ENCODE assay signal across 14 cellular contexts in the genomic region with DNA sequence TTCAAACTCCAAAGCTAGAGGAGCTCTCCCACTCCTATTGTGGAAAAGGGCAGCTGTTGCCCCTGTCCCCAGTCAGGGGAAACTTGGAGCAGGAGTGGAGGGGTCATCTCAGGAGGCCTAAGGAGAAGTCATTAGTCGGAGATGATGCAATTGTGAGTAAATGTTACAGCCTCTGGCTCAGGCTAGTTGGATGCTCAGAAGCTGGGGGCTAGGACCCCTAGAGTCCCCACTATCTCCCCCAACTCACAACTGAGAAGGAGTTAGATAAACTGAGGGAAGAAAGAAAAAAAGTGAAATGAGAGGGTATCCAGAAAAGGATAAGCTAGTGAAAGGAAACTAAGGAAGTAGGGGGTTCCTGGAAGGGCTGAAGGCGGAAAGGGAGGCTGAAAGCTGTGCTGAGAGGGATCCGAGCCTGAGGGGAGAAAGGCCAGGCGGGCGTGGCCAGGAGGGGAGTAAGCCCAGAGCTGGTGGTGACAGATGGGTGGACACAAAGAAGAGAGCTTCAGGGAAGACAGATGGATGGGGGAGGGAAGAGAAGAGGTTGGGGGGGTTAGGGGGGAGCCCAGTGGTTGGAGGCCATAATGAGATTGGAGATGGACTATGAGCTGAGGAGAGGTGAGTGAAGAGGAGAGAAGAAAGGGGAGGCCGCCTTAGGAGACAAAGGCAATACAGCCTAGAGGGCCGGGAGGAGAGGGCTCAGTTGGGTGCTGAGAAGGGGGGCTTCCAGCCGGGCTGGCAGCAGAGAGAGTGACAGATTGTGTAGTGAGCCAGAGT. TPM values are rescaled to one million over a fixed set of nuclear protein-coding genes. Genes with fewer than 3 reads are reported as not detected.
A peak's percentile ranks its signal among the peaks of the same experiment; 100 is the strongest.
DNase-seq lines count a peak whose midpoint lies in the region; ATAC-seq and TF ChIP-seq lines count a peak whose summit lies in the region.
"Had no signal": no experiment of that assay in that cellular context is flagged by ENCODE, and none has a peak within 500 bp of the region (broad histone marks: within the 10 kb centered on the region; RNA-seq: fewer than 3 reads in every experiment).

No MANE protein-coding gene starts in this region.

- no peaks in the 10 kb centered on the region for H3K27me3 Mint-ChIP-seq in natural killer cell treated with Interleukin-12 subunit alpha and Interleukin-12 subunit beta and Interleukin-15 and Interleukin-18, amount 100 ng/mL, for 72 hours
- no peaks in the 10 kb centered on the region for H3K27me3 Mint-ChIP-seq in natural killer cell (ENCODE audit: low read depth in 2 of 2)
- H3K27me3 Mint-ChIP-seq: T-cell had no signal

- H3K9me3 ChIP-seq in subcutaneous abdominal adipose tissue (ENCODE audit: control insufficient read depth in 5 of 5, low read length in 5 of 5): no peaks in the 10 kb centered on the region
- no peaks in the 10 kb centered on the region for H3K9me3 ChIP-seq in body of pancreas
- H3K9me3 ChIP-seq: gastrocnemius medialis had no signal

- TF ChIP-seq CTCF in natural killer cell (IDR thresholded peaks at IDR 0.05) (no peak), body of pancreas (IDR thresholded peaks at IDR 0.05) (no peak)

- intact Hi-C loops in natural killer cell (cut with micrococcal nuclease): no loop called here
- intact Hi-C loops in body of pancreas (cut with DNase I): no loop called here

- H3K27me3 ChIP-seq in subcutaneous abdominal adipose tissue (ENCODE audit: control insufficient read depth in 5 of 5, insufficient read depth in 4 of 5, low read length in 5 of 5) (peaks cover 0 to 4% (median under 1%) of the 10 kb centered on the region in 5 donors), body of pancreas (no peaks in the 10 kb centered on the region)

- H3K27ac ChIP-seq in subcutaneous abdominal adipose tissue (ENCODE audit: low read depth, low read length) (peak overlapping the region; percentile 54), body of pancreas (no peak overlapping the region)
- H3K27ac ChIP-seq: gastrocnemius medialis had no signal

- H3K36me3 Mint-ChIP-seq in natural killer cell treated with Interleukin-12 subunit alpha and Interleukin-12 subunit beta and Interleukin-15 and Interleukin-18, amount 100 ng/mL, for 72 hours: peaks cover 20% of the 10 kb centered on the region
- H3K36me3 Mint-ChIP-seq in natural killer cell: peaks cover 10% of the 10 kb centered on the region

- peaks cover 0 to 14% of the 10 kb centered on the region in 2 donors for H3K4me1 Mint-ChIP-seq in natural killer cell treated with Interleukin-12 subunit alpha and Interleukin-12 subunit beta and Interleukin-15 and Interleukin-18, amount 100 ng/mL, for 72 hours (ENCODE audit: low read depth in 2 of 2)
- H3K4me1 Mint-ChIP-seq in natural killer cell: peaks cover 0 to 8% of the 10 kb centered on the region in 2 donors

- WGBS in body of pancreas, 2 donors: 81 to 83% methylated on average over 8 of the region's 8 CpGs

- H3K9me3 Mint-ChIP-seq in natural killer cell treated with Interleukin-12 subunit alpha and Interleukin-12 subunit beta and Interleukin-15 and Interleukin-18, amount 100 ng/mL, for 72 hours: no peaks in the 10 kb centered on the region
- no peaks in the 10 kb centered on the region for H3K9me3 Mint-ChIP-seq in natural killer cell
- H3K9me3 Mint-ChIP-seq: T-cell had no signal

- no peak overlapping the region for H3K4me3 Mint-ChIP-seq in natural killer cell treated with Interleukin-12 subunit alpha and Interleukin-12 subunit beta and Interleukin-15 and Interleukin-18, amount 100 ng/mL, for 72 hours
- no peak overlapping the region for H3K4me3 Mint-ChIP-seq in natural killer cell
- H3K4me3 Mint-ChIP-seq: T-cell had no signal

- no peak for DNase-seq in natural killer cell treated with Interleukin-12 subunit alpha and Interleukin-12 subunit beta and Interleukin-15 and Interleukin-18, amount 100 ng/mL, for 72 hours (ENCODE audit: low spot score)
- DNase-seq in natural killer cell (no peak), NCI-H82 (lab: John Stamatoyannopoulos, UW) (peak; percentile 100), erythroblast (lab: John Stamatoyannopoulos, UW) (peak; percentile 11 to 50), body of pancreas (no peak)
- DNase-seq in stimulated activated naive CD4-positive, alpha-beta T cell treated with Interleukin-2 at 50 U/mL for 16 hours (lab: John Stamatoyannopoulos, UW): no peak
- DNase-seq: activated T-cell treated with anti-CD3 and anti-CD28 coated beads for 4 hours; central memory CD4-positive, alpha-beta T cell; gastrocnemius medialis; T-cell had no signal

- peak overlapping the region; percentile 13 to 58 for H3K27ac Mint-ChIP-seq in natural killer cell treated with Interleukin-12 subunit alpha and Interleukin-12 subunit beta and Interleukin-15 and Interleukin-18, amount 100 ng/mL, for 72 hours
- no peak overlapping the region for H3K27ac Mint-ChIP-seq in natural killer cell

- H3K9ac ChIP-seq in subcutaneous abdominal adipose tissue (ENCODE audit: low read length in 5 of 5): peak overlapping the region in 2 of 5 donors; percentile 13 to 23

- H3K4me1 ChIP-seq in subcutaneous abdominal adipose tissue (ENCODE audit: control insufficient read depth in 5 of 5, insufficient read depth in 5 of 5, low read length in 5 of 5) (peaks cover 0 to 34% (median 30%) of the 10 kb centered on the region in 5 donors), body of pancreas (no peaks in the 10 kb centered on the region)

- TF ChIP-seq POLR2A in erythroblast (IDR thresholded peaks at IDR 0.05; ENCODE audit: low read length): no peak
- no peak for TF ChIP-seq POLR2A in body of pancreas (IDR thresholded peaks at IDR 0.05)

- H3K36me3 ChIP-seq in subcutaneous abdominal adipose tissue (ENCODE audit: control insufficient read depth in 5 of 5, insufficient read depth in 5 of 5, low read length in 5 of 5) (peaks cover 0 to 29% (median 21%) of the 10 kb centered on the region in 5 donors), body of pancreas (replicated peaks in 1 of 2; ENCODE audit: insufficient read depth in 1 of 2, low read depth in 2 of 2) (peaks cover 0 to 6% of the 10 kb centered on the region in 2 donors)

- H3K4me3 ChIP-seq in subcutaneous abdominal adipose tissue (ENCODE audit: low read depth in 1 of 5, low read length in 5 of 5) (no peak overlapping the region), body of pancreas (no peak overlapping the region)
- H3K4me3 ChIP-seq: gastrocnemius medialis, GM12878, lung had no signal

- no peak for ATAC-seq in natural killer cell treated with Interleukin-12 subunit alpha and Interleukin-12 subunit beta and Interleukin-15 and Interleukin-18, amount 100 ng/mL, for 72 hours
- ATAC-seq in natural killer cell (no peak), body of pancreas (no peak), HG03095 (IDR thresholded peaks at IDR 0.05; ENCODE audit: unreplicated experiment) (no peak)
- ATAC-seq: gastrocnemius medialis, GM12878, T-cell had no signal

RNA-seq across cellular contexts. Expression of a gene that starts 4.5 kb away (rescaled TPM):
- 1 to 10 TPM; 1.2 to 2.0 TPM for total RNA-seq in natural killer cell treated with Interleukin-12 subunit alpha and Interleukin-12 subunit beta and Interleukin-15 and Interleukin-18, amount 100 ng/mL, for 72 hours
- total RNA-seq in natural killer cell: under 1 TPM in 2 of 3 donors, not detected in 1; 0.13 to 0.16 TPM
- not detected for total RNA-seq in body of pancreas

RNA-seq across cellular contexts. Expression of a gene that starts 19.2 kb away (rescaled TPM):
- 10 to 100 TPM; 92.5 to 95.9 TPM for total RNA-seq in natural killer cell treated with Interleukin-12 subunit alpha and Interleukin-12 subunit beta and Interleukin-15 and Interleukin-18, amount 100 ng/mL, for 72 hours
- total RNA-seq in natural killer cell: 100 to 1,000 TPM; 104 to 140 (median 110) TPM
- total RNA-seq in body of pancreas: 10 to 100 TPM; 30.7 to 39.2 TPM

RNA-seq across cellular contexts. Expression of a gene that starts 19.3 kb away (rescaled TPM):
- 100 to 1,000 TPM; 221 to 231 TPM for total RNA-seq in natural killer cell treated with Interleukin-12 subunit alpha and Interleukin-12 subunit beta and Interleukin-15 and Interleukin-18, amount 100 ng/mL, for 72 hours
- total RNA-seq in natural killer cell (100 to 1,000 TPM; 140 to 167 (median 148) TPM), body of pancreas (10 to 100 TPM; 75.8 to 86.7 TPM)

RNA-seq across cellular contexts. Expression of a gene that starts 38.0 kb away (rescaled TPM):
- total RNA-seq in natural killer cell treated with Interleukin-12 subunit alpha and Interleukin-12 subunit beta and Interleukin-15 and Interleukin-18, amount 100 ng/mL, for 72 hours: not detected
- total RNA-seq in natural killer cell: under 1 TPM in 1 of 3 donors, not detected in 2; 0.08 TPM
- total RNA-seq in body of pancreas: 1 to 10 TPM; 3.6 to 7.8 TPM

Comparison
In these comparisons a context has a peak if more than half of its experiments do, and no peak if none do; other contexts are left out.
1. H3K27ac Mint-ChIP-seq: peak in natural killer cell treated with Interleukin-12 subunit alpha and Interleukin-12 subunit beta and Interleukin-15 and Interleukin-18, amount 100 ng/mL, for 72 hours (2 of 2); none in natural killer cell (0 of 2).
2. DNase-seq: peak in NCI-H82 (single experiment) and erythroblast (2 of 2); none in natural killer cell treated with Interleukin-12 subunit alpha and Interleukin-12 subunit beta and Interleukin-15 and Interleukin-18, amount 100 ng/mL, for 72 hours (single experiment), natural killer cell (single experiment), body of pancreas (0 of 4) and stimulated activated naive CD4-positive, alpha-beta T cell treated with Interleukin-2 at 50 U/mL for 16 hours (single experiment).